Comparison of ENCODE assay signal across 1 cellular context in the genomic region with DNA sequence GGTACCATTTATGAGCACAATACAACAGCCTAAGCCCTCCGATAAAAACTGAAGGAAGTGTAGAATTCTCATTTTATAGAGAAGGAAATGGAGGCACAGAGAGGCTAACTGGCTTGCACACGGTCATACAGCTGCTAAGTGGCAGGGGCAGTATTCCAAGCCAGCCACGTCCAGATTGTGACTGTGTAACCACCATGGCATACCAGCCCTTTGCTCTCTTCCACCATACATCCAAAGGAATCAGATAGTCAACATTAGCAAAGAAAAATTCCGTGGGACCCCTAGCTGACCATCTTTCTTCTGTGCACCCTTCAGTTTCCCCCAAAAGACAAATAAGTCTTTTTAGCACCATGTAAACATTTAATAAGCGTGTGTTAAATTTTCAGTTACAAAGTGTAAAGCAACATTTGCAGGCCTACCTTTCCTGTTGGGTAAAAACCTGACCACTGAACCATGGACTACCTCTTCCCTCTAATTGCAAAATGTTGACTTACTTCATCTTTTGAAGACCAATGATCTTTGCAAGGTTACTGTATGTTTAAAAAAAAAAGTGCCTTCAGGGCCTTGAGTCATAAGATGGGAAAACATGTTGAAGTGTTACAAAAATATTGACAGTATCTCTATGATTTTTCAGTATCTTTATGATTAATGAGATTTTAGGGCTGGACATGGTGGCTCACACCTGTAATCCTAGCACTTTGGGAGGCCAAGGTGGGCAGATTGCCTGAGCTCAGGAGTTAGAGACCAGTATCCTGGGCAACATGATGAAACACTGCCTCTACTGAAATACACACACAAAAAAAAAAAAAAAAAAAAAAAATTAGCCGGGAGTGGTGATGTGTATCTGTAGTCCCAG.
TF ChIP-seq lines count a peak whose summit lies in the region.

No MANE protein-coding gene starts in this region.

TF ChIP-seq in HepG2, 621 proteins besides CTCF, POLR2A, EP300 and RAD21 (continued from another document and continues in another):
- TF ChIP-seq SRSF4 (IDR thresholded peaks at IDR 0.05; ENCODE audit: low read depth, low read length, poor library complexity, severe bottlenecking), result no peak
- TF ChIP-seq FOXM1 (CRISPR knock-in tag; IDR thresholded peaks at IDR 0.05), result no peak
- TF ChIP-seq, protein P1, sequence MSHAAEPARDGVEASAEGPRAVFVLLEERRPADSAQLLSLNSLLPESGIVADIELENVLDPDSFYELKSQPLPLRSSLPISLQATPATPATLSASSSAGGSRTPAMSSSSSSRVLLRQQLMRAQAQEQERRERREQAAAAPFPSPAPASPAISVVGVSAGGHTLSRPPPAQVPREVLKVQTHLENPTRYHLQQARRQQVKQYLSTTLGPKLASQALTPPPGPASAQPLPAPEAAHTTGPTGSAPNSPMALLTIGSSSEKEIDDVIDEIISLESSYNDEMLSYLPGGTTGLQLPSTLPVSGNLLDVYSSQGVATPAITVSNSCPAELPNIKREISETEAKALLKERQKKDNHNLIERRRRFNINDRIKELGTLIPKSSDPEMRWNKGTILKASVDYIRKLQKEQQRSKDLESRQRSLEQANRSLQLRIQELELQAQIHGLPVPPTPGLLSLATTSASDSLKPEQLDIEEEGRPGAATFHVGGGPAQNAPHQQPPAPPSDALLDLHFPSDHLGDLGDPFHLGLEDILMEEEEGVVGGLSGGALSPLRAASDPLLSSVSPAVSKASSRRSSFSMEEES (CRISPR knock-in tag; IDR thresholded peaks at IDR 0.05), result no peak
- peak; percentile 53; the same call in 1 of the 2 replicates for TF ChIP-seq NCOA2 (CRISPR knock-in tag; IDR thresholded peaks at IDR 0.05)
- no peak for TF ChIP-seq NFIC (IDR thresholded peaks at IDR 0.05; ENCODE audit: low read length)
- no peak for TF ChIP-seq SMAD3 (CRISPR knock-in tag; IDR thresholded peaks at IDR 0.05)
- peak; percentile 27 for TF ChIP-seq ASH2L (IDR thresholded peaks at IDR 0.05; ENCODE audit: insufficient read length, low read depth, low read length)
- no peak for TF ChIP-seq HIVEP1 (CRISPR knock-in tag; IDR thresholded peaks at IDR 0.05)
- TF ChIP-seq ZNF124 (CRISPR knock-in tag; IDR thresholded peaks at IDR 0.05), result no peak
- peak; percentile 59; the same call in 1 of the 2 replicates for TF ChIP-seq ARID5B (CRISPR knock-in tag; IDR thresholded peaks at IDR 0.05)
- TF ChIP-seq NPAS2 (CRISPR knock-in tag; IDR thresholded peaks at IDR 0.05; ENCODE audit: borderline replicate concordance), result no peak
- TF ChIP-seq SOX6 (IDR thresholded peaks at IDR 0.05), result no peak
- TF ChIP-seq SOX6 (CRISPR knock-in tag; IDR thresholded peaks at IDR 0.05), result no peak
- peak; percentile 84 for TF ChIP-seq ZNF460 (CRISPR knock-in tag; IDR thresholded peaks at IDR 0.05; ENCODE audit: borderline replicate concordance)
- TF ChIP-seq ERF (CRISPR knock-in tag; IDR thresholded peaks at IDR 0.05), result no peak
- TF ChIP-seq ARID4A (CRISPR knock-in tag; IDR thresholded peaks at IDR 0.05; ENCODE audit: borderline replicate concordance), result 0 out of 2 replicates have a peak, but pooled peaks have one; percentile 24
- TF ChIP-seq TRIM24 (CRISPR knock-in tag; IDR thresholded peaks at IDR 0.05), result no peak
- TF ChIP-seq POGZ (CRISPR knock-in tag; IDR thresholded peaks at IDR 0.05), result peak; percentile 42; the same call in 1 of the 2 replicates
- TF ChIP-seq, protein P2, sequence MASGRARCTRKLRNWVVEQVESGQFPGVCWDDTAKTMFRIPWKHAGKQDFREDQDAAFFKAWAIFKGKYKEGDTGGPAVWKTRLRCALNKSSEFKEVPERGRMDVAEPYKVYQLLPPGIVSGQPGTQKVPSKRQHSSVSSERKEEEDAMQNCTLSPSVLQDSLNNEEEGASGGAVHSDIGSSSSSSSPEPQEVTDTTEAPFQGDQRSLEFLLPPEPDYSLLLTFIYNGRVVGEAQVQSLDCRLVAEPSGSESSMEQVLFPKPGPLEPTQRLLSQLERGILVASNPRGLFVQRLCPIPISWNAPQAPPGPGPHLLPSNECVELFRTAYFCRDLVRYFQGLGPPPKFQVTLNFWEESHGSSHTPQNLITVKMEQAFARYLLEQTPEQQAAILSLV (CRISPR knock-in tag; IDR thresholded peaks at IDR 0.05; ENCODE audit: borderline replicate concordance), result no peak
- peak; percentile 72 for TF ChIP-seq HNF4A (CRISPR knock-in tag; IDR thresholded peaks at IDR 0.05)
- TF ChIP-seq MIXL1 (CRISPR knock-in tag; IDR thresholded peaks at IDR 0.05), result peak; percentile 14; the same call in 1 of the 2 replicates
- TF ChIP-seq, protein P3, sequence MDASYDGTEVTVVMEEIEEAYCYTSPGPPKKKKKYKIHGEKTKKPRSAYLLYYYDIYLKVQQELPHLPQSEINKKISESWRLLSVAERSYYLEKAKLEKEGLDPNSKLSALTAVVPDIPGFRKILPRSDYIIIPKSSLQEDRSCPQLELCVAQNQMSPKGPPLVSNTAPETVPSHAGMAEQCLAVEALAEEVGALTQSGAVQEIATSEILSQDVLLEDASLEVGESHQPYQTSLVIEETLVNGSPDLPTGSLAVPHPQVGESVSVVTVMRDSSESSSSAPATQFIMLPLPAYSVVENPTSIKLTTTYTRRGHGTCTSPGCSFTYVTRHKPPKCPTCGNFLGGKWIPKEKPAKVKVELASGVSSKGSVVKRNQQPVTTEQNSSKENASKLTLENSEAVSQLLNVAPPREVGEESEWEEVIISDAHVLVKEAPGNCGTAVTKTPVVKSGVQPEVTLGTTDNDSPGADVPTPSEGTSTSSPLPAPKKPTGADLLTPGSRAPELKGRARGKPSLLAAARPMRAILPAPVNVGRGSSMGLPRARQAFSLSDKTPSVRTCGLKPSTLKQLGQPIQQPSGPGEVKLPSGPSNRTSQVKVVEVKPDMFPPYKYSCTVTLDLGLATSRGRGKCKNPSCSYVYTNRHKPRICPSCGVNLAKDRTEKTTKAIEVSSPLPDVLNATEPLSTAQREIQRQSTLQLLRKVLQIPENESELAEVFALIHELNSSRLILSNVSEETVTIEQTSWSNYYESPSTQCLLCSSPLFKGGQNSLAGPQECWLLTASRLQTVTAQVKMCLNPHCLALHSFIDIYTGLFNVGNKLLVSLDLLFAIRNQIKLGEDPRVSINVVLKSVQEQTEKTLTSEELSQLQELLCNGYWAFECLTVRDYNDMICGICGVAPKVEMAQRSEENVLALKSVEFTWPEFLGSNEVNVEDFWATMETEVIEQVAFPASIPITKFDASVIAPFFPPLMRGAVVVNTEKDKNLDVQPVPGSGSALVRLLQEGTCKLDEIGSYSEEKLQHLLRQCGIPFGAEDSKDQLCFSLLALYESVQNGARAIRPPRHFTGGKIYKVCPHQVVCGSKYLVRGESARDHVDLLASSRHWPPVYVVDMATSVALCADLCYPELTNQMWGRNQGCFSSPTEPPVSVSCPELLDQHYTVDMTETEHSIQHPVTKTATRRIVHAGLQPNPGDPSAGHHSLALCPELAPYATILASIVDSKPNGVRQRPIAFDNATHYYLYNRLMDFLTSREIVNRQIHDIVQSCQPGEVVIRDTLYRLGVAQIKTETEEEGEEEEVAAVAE (CRISPR knock-in tag; IDR thresholded peaks at IDR 0.05; ENCODE audit: borderline replicate concordance), result no peak
- TF ChIP-seq, protein P4, sequence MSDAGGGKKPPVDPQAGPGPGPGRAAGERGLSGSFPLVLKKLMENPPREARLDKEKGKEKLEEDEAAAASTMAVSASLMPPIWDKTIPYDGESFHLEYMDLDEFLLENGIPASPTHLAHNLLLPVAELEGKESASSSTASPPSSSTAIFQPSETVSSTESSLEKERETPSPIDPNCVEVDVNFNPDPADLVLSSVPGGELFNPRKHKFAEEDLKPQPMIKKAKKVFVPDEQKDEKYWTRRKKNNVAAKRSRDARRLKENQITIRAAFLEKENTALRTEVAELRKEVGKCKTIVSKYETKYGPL (CRISPR knock-in tag; IDR thresholded peaks at IDR 0.05), result no peak
- TF ChIP-seq CEBPB (IDR thresholded peaks at IDR 0.05; ENCODE audit: borderline replicate concordance, low read depth, low read length), result peak; percentile 64; the same call in 1 of the 2 replicates
- TF ChIP-seq ZNF644 (CRISPR knock-in tag; IDR thresholded peaks at IDR 0.05; ENCODE audit: low read depth), result peak; percentile 3; the same call in 1 of the 2 replicates
- peak; percentile 40 for TF ChIP-seq TCF7 (IDR thresholded peaks at IDR 0.05; ENCODE audit: low read depth)
- no peak for TF ChIP-seq ZNF704 (CRISPR knock-in tag; IDR thresholded peaks at IDR 0.05; ENCODE audit: borderline replicate concordance)
- TF ChIP-seq RARA (CRISPR knock-in tag; IDR thresholded peaks at IDR 0.05), result 0 out of 2 replicates have a peak, but pooled peaks have one; percentile 11
- peak; percentile 50; the same call in 1 of the 2 replicates for TF ChIP-seq CREM (IDR thresholded peaks at IDR 0.05)
- TF ChIP-seq CREM (CRISPR knock-in tag; IDR thresholded peaks at IDR 0.05), result no peak
